ENCODE assay signal across 19 cellular contexts in genomic region chr11:12936200-12936599, GRCh38.
"Had no signal": no experiment of that assay in that cellular context is flagged by ENCODE, and none has a peak within 500 bp of the region (broad histone marks: within the 10 kb centered on the region; RNA-seq: fewer than 3 reads in every experiment).

No MANE protein-coding gene starts in this region.

- H3K9me3 ChIP-seq: heart left ventricle, ovary, suprapubic skin, thyroid gland, upper lobe of left lung, uterus had no signal

- H3K27ac ChIP-seq: coronary artery, heart left ventricle, neural progenitor cell, ovary, suprapubic skin, upper lobe of left lung, uterus had no signal

- H3K27ac Mint-ChIP-seq: neural progenitor cell; stimulated activated effector memory CD8-positive, alpha-beta T cell treated with anti-CD3 and anti-CD28 coated beads, Interleukin-12 subunit alpha, Interleukin-12 subunit beta, amount 100 ng/mL, for 72 hours had no signal

- DNase-seq: effector CD4-positive, alpha-beta T cell; heart left ventricle; hippocampal formation; mesendoderm; naive thymus-derived CD4-positive, alpha-beta T cell; nucleus accumbens; ovary; right cardiac atrium; stimulated activated CD4-positive, alpha-beta T cell treated with anti-CD3 and anti-CD28 coated beads, Interleukin-4, amount 100 ng/mL, for 1 hour; stimulated activated CD8-positive, alpha-beta memory T cell treated with anti-CD3 and anti-CD28 coated beads, Interleukin-4, amount 100 ng/mL, for 48 hours; stimulated activated naive CD8-positive, alpha-beta T cell treated with anti-CD3 and anti-CD28 coated beads, Interleukin-15, Interleukin-2, amounts not matched to agents 100 U/mL and 50 U/mL, for 24 hours; thyroid gland; upper lobe of left lung; uterus had no signal

- H3K4me1 Mint-ChIP-seq: naive thymus-derived CD4-positive, alpha-beta T cell; neural progenitor cell; stimulated activated effector memory CD8-positive, alpha-beta T cell treated with anti-CD3 and anti-CD28 coated beads, Interleukin-12 subunit alpha, Interleukin-12 subunit beta, amount 100 ng/mL, for 72 hours had no signal

- H2AFZ ChIP-seq: neural progenitor cell had no signal

- H3K27me3 ChIP-seq: heart left ventricle, neural progenitor cell, ovary, suprapubic skin, thyroid gland, upper lobe of left lung, uterus had no signal

- H3K4me3 Mint-ChIP-seq: naive thymus-derived CD4-positive, alpha-beta T cell; neural progenitor cell; stimulated activated effector memory CD8-positive, alpha-beta T cell treated with anti-CD3 and anti-CD28 coated beads, Interleukin-12 subunit alpha, Interleukin-12 subunit beta, amount 100 ng/mL, for 72 hours had no signal

- ATAC-seq: esophagus mucosa; heart left ventricle; naive thymus-derived CD4-positive, alpha-beta T cell; right cardiac atrium; stimulated activated effector memory CD8-positive, alpha-beta T cell treated with anti-CD3 and anti-CD28 coated beads, Interleukin-12 subunit alpha, Interleukin-12 subunit beta, amount 100 ng/mL, for 72 hours; stimulated activated naive CD8-positive, alpha-beta T cell treated with anti-CD3 and anti-CD28 coated beads, Interleukin-15, Interleukin-2, amounts not matched to agents 100 U/mL and 50 U/mL, for 24 hours had no signal

- H3K9ac ChIP-seq: neural progenitor cell had no signal

- H3K4me1 ChIP-seq: heart left ventricle, neural progenitor cell, upper lobe of left lung, uterus had no signal

- H3K36me3 Mint-ChIP-seq: naive thymus-derived CD4-positive, alpha-beta T cell; stimulated activated effector memory CD8-positive, alpha-beta T cell treated with anti-CD3 and anti-CD28 coated beads, Interleukin-12 subunit alpha, Interleukin-12 subunit beta, amount 100 ng/mL, for 72 hours had no signal

- H3K9me3 Mint-ChIP-seq: neural progenitor cell; stimulated activated effector memory CD8-positive, alpha-beta T cell treated with anti-CD3 and anti-CD28 coated beads, Interleukin-12 subunit alpha, Interleukin-12 subunit beta, amount 100 ng/mL, for 72 hours had no signal

- H3K36me3 ChIP-seq: ovary, uterus had no signal

- H3K4me2 ChIP-seq: neural progenitor cell had no signal

- H3K4me3 ChIP-seq: coronary artery, heart left ventricle, neural progenitor cell, ovary, suprapubic skin, thyroid gland, upper lobe of left lung, uterus had no signal
